Comparison of ENCODE assay signal across 29 cellular contexts in the genomic region with DNA sequence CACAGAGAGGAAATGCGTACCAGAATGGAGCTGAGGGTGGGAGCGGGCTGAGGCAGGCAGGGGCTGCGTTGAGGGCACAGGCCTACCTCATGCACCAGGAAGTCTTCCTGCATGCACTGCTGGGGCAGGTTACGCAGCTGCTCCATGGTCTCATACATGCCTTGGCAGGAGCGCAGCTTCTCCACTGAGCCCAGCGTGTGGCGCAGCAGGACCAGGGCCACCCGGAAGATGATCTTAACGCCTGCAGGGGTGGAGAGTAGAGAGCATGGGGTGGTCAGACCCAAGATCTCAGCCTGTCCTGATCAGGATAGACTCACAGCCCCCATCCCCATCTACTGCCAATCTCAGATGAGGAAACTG. TPM values are rescaled to one million over a fixed set of nuclear protein-coding genes. Genes with fewer than 3 reads are reported as not detected.
"Had no signal": no experiment of that assay in that cellular context is flagged by ENCODE, and none has a peak within 500 bp of the region (broad histone marks: within the 10 kb centered on the region; RNA-seq: fewer than 3 reads in every experiment).

No MANE protein-coding gene starts in this region.

- DNase-seq: activated CD4-positive, alpha-beta memory T cell treated with anti-CD3 and anti-CD28 coated beads for 36 hours; activated CD4-positive, alpha-beta T cell treated with anti-CD3 and anti-CD28 coated beads for 1 hour; activated gamma-delta T cell treated with Interleukin-2 at 50 U/mL for 16 hours; activated T-cell treated with anti-CD3 and anti-CD28 coated beads for 4 hours; central memory CD4-positive, alpha-beta T cell; dorsolateral prefrontal cortex; effector memory CD8-positive, alpha-beta T cell; glutamatergic neuron; left ventricle myocardium inferior; mammary epithelial cell; midbrain; natural killer cell; small intestine; stimulated activated CD4-positive, alpha-beta T cell treated with anti-CD3 and anti-CD28 coated beads, Interleukin-2, amount 100 ng/mL, for 24 hours; stomach; transverse colon had no signal

- H3K9me3 Mint-ChIP-seq: activated CD4-positive, alpha-beta memory T cell treated with anti-CD3 and anti-CD28 coated beads for 36 hours; activated naive CD4-positive, alpha-beta T cell treated with anti-CD3 and anti-CD28 coated beads, Interleukin-2, amount 50 U/mL, for 72 hours; effector memory CD8-positive, alpha-beta T cell; natural killer cell; stimulated activated memory B cell treated with anti-CD40 and anti-IgM and Interleukin-4, amounts not matched to agents 10 μg/mL and 1 μg/mL and 100 μg/mL, for 72 hours had no signal

- H3K27me3 ChIP-seq: adrenal gland, dorsolateral prefrontal cortex, esophagus muscularis mucosa, hepatocyte, right lobe of liver, stomach, suprapubic skin, transverse colon, vagina had no signal

- FAIRE-seq: astrocyte, colon, frontal cortex, small intestine had no signal

- H3K4me3 ChIP-seq: adrenal gland, dorsolateral prefrontal cortex, esophagus muscularis mucosa, hepatocyte, left ventricle myocardium inferior, right lobe of liver, stomach, suprapubic skin, transverse colon, vagina had no signal

- H3K9me3 ChIP-seq: adrenal gland, esophagus muscularis mucosa, left ventricle myocardium inferior, right lobe of liver, stomach, suprapubic skin, transverse colon, vagina had no signal

- H3K27ac Mint-ChIP-seq: activated CD4-positive, alpha-beta memory T cell treated with anti-CD3 and anti-CD28 coated beads for 36 hours; stimulated activated memory B cell treated with anti-CD40 and anti-IgM and Interleukin-4, amounts not matched to agents 10 μg/mL and 1 μg/mL and 100 μg/mL, for 72 hours had no signal

- H3K4me3 Mint-ChIP-seq: activated CD4-positive, alpha-beta memory T cell treated with anti-CD3 and anti-CD28 coated beads for 36 hours; effector memory CD8-positive, alpha-beta T cell; natural killer cell; stimulated activated memory B cell treated with anti-CD40 and anti-IgM and Interleukin-4, amounts not matched to agents 10 μg/mL and 1 μg/mL and 100 μg/mL, for 72 hours had no signal

- H3K27ac ChIP-seq: adrenal gland, hepatocyte, left ventricle myocardium inferior, parathyroid adenoma, right lobe of liver, suprapubic skin, transverse colon, vagina had no signal

- H3K9ac ChIP-seq: parathyroid adenoma had no signal

- H3K4me2 ChIP-seq: hepatocyte had no signal

- ATAC-seq: activated naive CD4-positive, alpha-beta T cell treated with anti-CD3 and anti-CD28 coated beads, Interleukin-2, amount 50 U/mL, for 72 hours; effector memory CD8-positive, alpha-beta T cell; natural killer cell; right lobe of liver; stimulated activated memory B cell treated with anti-CD40 and anti-IgM and Interleukin-4, amounts not matched to agents 10 μg/mL and 1 μg/mL and 100 μg/mL, for 72 hours had no signal

- H2AFZ ChIP-seq: hepatocyte, parathyroid adenoma had no signal

- H3K27me3 Mint-ChIP-seq: activated CD4-positive, alpha-beta memory T cell treated with anti-CD3 and anti-CD28 coated beads for 36 hours; effector memory CD8-positive, alpha-beta T cell; stimulated activated memory B cell treated with anti-CD40 and anti-IgM and Interleukin-4, amounts not matched to agents 10 μg/mL and 1 μg/mL and 100 μg/mL, for 72 hours had no signal

RNA-seq across cellular contexts. Expression of a gene that starts 16.0 kb away (rescaled TPM):
- total RNA-seq: astrocyte; esophagus muscularis mucosa; frontal cortex; left ventricle myocardium inferior; mammary epithelial cell; stomach; suprapubic skin; T-helper 2 cell treated with Interferon-gamma antibody and Interleukin-4, amounts not matched to agents 100 ng/mL and 5 ng/mL, for 36 hours; vagina had no signal

RNA-seq across cellular contexts. Expression of a gene that starts 23.8 kb away (rescaled TPM):
- total RNA-seq: frontal cortex, hepatocyte had no signal
